19 cellular contexts compared by ENCODE assay signal in genomic region chr4:146585761-146586333, GRCh38. TPM values are rescaled to one million over a fixed set of nuclear protein-coding genes. Genes with fewer than 3 reads are reported as not detected.
A peak's percentile ranks its signal among the peaks of the same experiment; 100 is the strongest.
DNase-seq lines count a peak whose midpoint lies in the region; ATAC-seq and TF ChIP-seq lines count a peak whose summit lies in the region.
"Had no signal": no experiment of that assay in that cellular context is flagged by ENCODE, and none has a peak within 500 bp of the region (broad histone marks: within the 10 kb centered on the region; RNA-seq: fewer than 3 reads in every experiment).

No MANE protein-coding gene starts in this region.

- ATAC-seq in Right ventricle myocardium superior (ENCODE audit: poor library complexity), result peak; percentile 15
- no peak for ATAC-seq in Right ventricle myocardium inferior
- ATAC-seq in aorta (ENCODE audit: low FRiP score), result peak; percentile 60
- ATAC-seq: heart right ventricle had no signal

- peak overlapping the region; percentile 81 for H3K27ac ChIP-seq in SK-N-MC
- no peak overlapping the region for H3K27ac ChIP-seq in aorta (ENCODE audit: low read depth in 1 of 2, low read length in 2 of 2)
- H3K27ac ChIP-seq: heart right ventricle, upper lobe of left lung had no signal

- intact Hi-C loops in Right ventricle myocardium superior (cut with DNase I), result no loop called here
- intact Hi-C loops in Right ventricle myocardium inferior (cut with DNase I), result no loop called here
- intact Hi-C loops in aorta (cut with DNase I), result no loop called here

- no peaks in the 10 kb centered on the region for H3K36me3 Mint-ChIP-seq in type B pancreatic cell
- H3K36me3 Mint-ChIP-seq: activated naive CD4-positive, alpha-beta T cell treated with anti-CD3 and anti-CD28 coated beads, Interleukin-2, amount 10 ng/mL, durations not matched to agents 7 days and 5 days had no signal

- H3K27me3 ChIP-seq in aorta (ENCODE audit: control insufficient read depth in 1 of 2, insufficient read depth in 2 of 2, low read length in 1 of 2), result no peaks in the 10 kb centered on the region
- H3K27me3 ChIP-seq: heart right ventricle, upper lobe of left lung had no signal

- CTCF ChIA-PET in HEK293T (lab: Yijun Ruan, JAX), result interaction anchor here (0.6 kb wide), 1 partner anchor 37 kb away, joined by 4 read pairs; no protein-coding TSS in a partner anchor

- H3K9me3 Mint-ChIP-seq in type B pancreatic cell, result no peaks in the 10 kb centered on the region
- H3K9me3 Mint-ChIP-seq: activated naive CD4-positive, alpha-beta T cell treated with anti-CD3 and anti-CD28 coated beads, Interleukin-2, amount 10 ng/mL, durations not matched to agents 7 days and 5 days had no signal

- H3K9ac ChIP-seq in SK-N-MC (ENCODE audit: insufficient read length), result no peak overlapping the region

- H3K9me3 ChIP-seq in SK-N-MC (ENCODE audit: low read depth, low read length) (no peaks in the 10 kb centered on the region), aorta (ENCODE audit: control insufficient read depth, low read length) (no peaks in the 10 kb centered on the region)
- H3K9me3 ChIP-seq: upper lobe of left lung had no signal

- no peaks in the 10 kb centered on the region for H3K36me3 ChIP-seq in SK-N-MC (ENCODE audit: insufficient read depth, low read length)
- H3K36me3 ChIP-seq in aorta (ENCODE audit: control insufficient read depth in 1 of 2, insufficient read depth in 2 of 2, low read length in 1 of 2), result no peaks in the 10 kb centered on the region
- H3K36me3 ChIP-seq: heart right ventricle, upper lobe of left lung had no signal

- H3K4me3 ChIP-seq in SK-N-MC (peak overlapping the region; percentile 53), fibroblast of the aortic adventitia (ENCODE audit: low read depth, low read length) (no peak overlapping the region), aorta (ENCODE audit: low read length in 2 of 2) (no peak overlapping the region)
- H3K4me3 ChIP-seq: heart right ventricle, upper lobe of left lung had no signal

- POLR2A ChIA-PET in HEK293T (lab: Yijun Ruan, JAX), result interaction anchor here (0.6 kb wide), 1 partner anchor 13 kb away, joined by 3 read pairs; no protein-coding TSS in a partner anchor

- TF ChIP-seq CTCF in fibroblast of the aortic adventitia (IDR thresholded peaks at IDR 0.05; ENCODE audit: insufficient read depth, low read length), result no peak
- no peak for TF ChIP-seq CTCF in type B pancreatic cell (conservative IDR thresholded peaks at IDR 0.05)

- no peaks in the 10 kb centered on the region for H3K4me1 Mint-ChIP-seq in type B pancreatic cell (ENCODE audit: unreplicated experiment)
- H3K4me1 Mint-ChIP-seq: activated naive CD4-positive, alpha-beta T cell treated with anti-CD3 and anti-CD28 coated beads, Interleukin-2, amount 10 ng/mL, durations not matched to agents 7 days and 5 days had no signal

- H3K27ac Mint-ChIP-seq in type B pancreatic cell, result no peak overlapping the region
- H3K27ac Mint-ChIP-seq: activated naive CD4-positive, alpha-beta T cell treated with anti-CD3 and anti-CD28 coated beads, Interleukin-2, amount 10 ng/mL, durations not matched to agents 7 days and 5 days had no signal

- 63 to 65% methylated on average over 4 of the region's 4 CpGs for WGBS in aorta, 2 donors

- no peak overlapping the region for H3K4me3 Mint-ChIP-seq in type B pancreatic cell
- H3K4me3 Mint-ChIP-seq: activated naive CD4-positive, alpha-beta T cell treated with anti-CD3 and anti-CD28 coated beads, Interleukin-2, amount 10 ng/mL, durations not matched to agents 7 days and 5 days had no signal

- H3K27me3 Mint-ChIP-seq in type B pancreatic cell, result peaks cover 7% of the 10 kb centered on the region

- no peaks in the 10 kb centered on the region for H3K4me1 ChIP-seq in aorta (ENCODE audit: control insufficient read depth in 1 of 2, insufficient read depth in 2 of 2, low read length in 2 of 2)

- DNase-seq in Right ventricle myocardium superior, result no peak
- DNase-seq in Right ventricle myocardium inferior (ENCODE audit: missing footprints), result no peak
- peak; percentile 93 for DNase-seq in SK-N-MC (ENCODE audit: low read depth, low spot score)
- DNase-seq in fibroblast of the aortic adventitia (ENCODE audit: low read depth), result peak; percentile 74
- no peak for DNase-seq in aorta
- no peak for DNase-seq in 8988T
- DNase-seq in type B pancreatic cell (ENCODE audit: extremely low spot score, unreplicated experiment), result no peak
- no peak for DNase-seq in HEK293T (ENCODE audit: extremely low spot score)
- DNase-seq: activated naive CD4-positive, alpha-beta T cell treated with anti-CD3 and anti-CD28 coated beads, Interleukin-2, amount 10 ng/mL, durations not matched to agents 7 days and 5 days; cortex of kidney; heart right ventricle; NCI-H1694 treated with DMSO at 0.1 percent for 48 hours; nucleus accumbens; stimulated activated CD4-positive, alpha-beta T cell treated with anti-CD3 and anti-CD28 coated beads, Interleukin-12 subunit alpha, Interleukin-12 subunit beta, amount 100 ng/mL, for 4 hours; T-helper 1 cell had no signal

TF ChIP-seq in HEK293T, 16 proteins besides CTCF, POLR2A, EP300 and RAD21:
- TF ChIP-seq HDGF (IDR thresholded peaks at IDR 0.05; ENCODE audit: borderline replicate concordance) (no peak), TARDBP (IDR thresholded peaks at IDR 0.05) (no peak), SP1 (IDR thresholded peaks at IDR 0.05) (no peak), ZNF384 (IDR thresholded peaks at IDR 0.05) (no peak), FOXM1 (IDR thresholded peaks at IDR 0.05; ENCODE audit: borderline replicate concordance) (no peak), CTBP1 (IDR thresholded peaks at IDR 0.05; ENCODE audit: borderline replicate concordance) (no peak), ELF4 (IDR thresholded peaks at IDR 0.05) (no peak), FOXA1 (IDR thresholded peaks at IDR 0.05) (no peak), PKNOX1 (IDR thresholded peaks at IDR 0.05) (no peak), FOXK2 (IDR thresholded peaks at IDR 0.05) (no peak), LEF1 (IDR thresholded peaks at IDR 0.05; ENCODE audit: borderline replicate concordance) (no peak), L3MBTL2 (conservative IDR thresholded peaks at IDR 0.05) (no peak), BHLHE40 (IDR thresholded peaks at IDR 0.05; ENCODE audit: borderline replicate concordance) (no peak), NFRKB (IDR thresholded peaks at IDR 0.05) (no peak), ARNT (IDR thresholded peaks at IDR 0.05) (no peak), SUZ12 (IDR thresholded peaks at IDR 0.05) (no peak)

RNA-seq across cellular contexts. Expression of gene POU4F2, which starts 52.8 kb away (rescaled TPM):
- total RNA-seq in Right ventricle myocardium superior (not detected), Right ventricle myocardium inferior (not detected), fibroblast of the aortic adventitia (ENCODE audit: low replicate concordance) (not detected in 2 replicates), aorta (not detected), type B pancreatic cell (ENCODE audit: low replicate concordance) (0.19 TPM in 2 replicates)
- polyA plus RNA-seq in aorta, result not detected
- total RNA-seq: heart right ventricle, HT-29, liver, upper lobe of left lung had no signal
- polyA plus RNA-seq: AG04450, heart right ventricle, liver had no signal

Comparison
In these comparisons a context has a peak if more than half of its experiments do, and no peak if none do; other contexts are left out.
1. DNase-seq: peak in SK-N-MC (single experiment) and fibroblast of the aortic adventitia (single experiment); none in Right ventricle myocardium superior (single experiment), Right ventricle myocardium inferior (single experiment), aorta (0 of 2), 8988T (single experiment), type B pancreatic cell (single experiment) and HEK293T (single experiment).